Comparison of ENCODE assay signal across 12 cellular contexts in the genomic region with DNA sequence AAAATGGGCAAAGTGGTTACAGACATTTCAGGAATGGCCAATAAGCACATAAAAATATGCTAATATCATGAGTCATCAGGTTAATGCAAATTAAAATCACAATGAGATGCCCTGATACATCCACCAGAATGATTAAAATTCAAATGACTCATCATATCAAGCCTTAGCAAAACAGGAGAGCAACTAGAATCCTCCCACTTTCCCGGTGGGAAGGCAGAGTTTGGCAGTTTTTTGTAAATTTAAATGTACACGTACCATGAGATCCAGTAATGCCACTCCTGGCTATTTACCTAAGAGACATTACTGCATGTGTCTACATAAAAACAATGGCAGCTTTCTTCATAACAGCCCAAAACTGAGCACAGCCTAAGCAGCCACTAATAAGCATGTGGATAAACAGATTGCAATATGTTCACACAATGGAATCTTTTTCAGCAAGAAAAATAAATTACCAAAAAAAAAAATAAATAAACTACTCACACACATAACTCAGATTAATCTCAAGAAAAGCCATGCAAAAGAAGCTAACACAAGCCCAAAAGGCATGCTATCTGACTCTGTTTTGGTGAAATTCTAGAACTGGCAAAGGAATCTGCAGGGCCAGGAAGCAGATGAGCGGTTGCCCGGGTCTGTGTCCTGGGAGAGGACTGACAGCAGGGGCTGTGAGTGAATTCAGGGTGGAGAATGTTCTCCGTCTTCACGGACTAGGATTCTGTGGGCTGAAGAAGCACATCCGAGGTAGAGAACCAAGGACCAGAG.
DNase-seq lines count a peak whose midpoint lies in the region; ATAC-seq, FAIRE-seq and TF ChIP-seq lines count a peak whose summit lies in the region.
"Had no signal": no experiment of that assay in that cellular context is flagged by ENCODE, and none has a peak within 500 bp of the region (broad histone marks: within the 10 kb centered on the region; RNA-seq: fewer than 3 reads in every experiment).

No MANE protein-coding gene starts in this region.

- H3K4me3 ChIP-seq in skeletal muscle cell (ENCODE audit: low read depth, low read length), result no peak overlapping the region

- peak; percentile 23 for FAIRE-seq in H54 (lab: Jason Lieb, UNC)

- TF ChIP-seq CTCF in GM20000 (IDR thresholded peaks at IDR 0.05; ENCODE audit: extremely low read depth, missing control alignments), result no peak

- DNase-seq in H54 (ENCODE audit: insufficient read length, low spot score), result no peak
- DNase-seq in RKO (ENCODE audit: low spot score), result peak; percentile 18
- peak; percentile 83 for DNase-seq in fibroblast of gingiva (ENCODE audit: low read depth)
- peak; percentile 52 for DNase-seq in skeletal muscle cell (ENCODE audit: low read depth)
- DNase-seq in KG1 (lab: John Stamatoyannopoulos, UW), result no peak
- DNase-seq in GM20000 (ENCODE audit: low spot score), result no peak
- DNase-seq in cerebellar nuclear complex (lab: John Stamatoyannopoulos, UW), result no peak
- DNase-seq: activated CD4-positive, alpha-beta T cell treated with anti-CD3 and anti-CD28 coated beads for 1 hour; effector CD8-positive, alpha-beta T cell; NCI-H2081 treated with DMSO at 0.1 percent for 48 hours; right cardiac atrium had no signal

- ATAC-seq in HG03442 (IDR thresholded peaks at IDR 0.05; ENCODE audit: unreplicated experiment), result no peak
- ATAC-seq: right cardiac atrium had no signal

- no peak for TF ChIP-seq POLR2A in H54 (IDR thresholded peaks at IDR 0.05; ENCODE audit: low read depth, low read length)

Comparison
In these comparisons a context has a peak if more than half of its experiments do, and no peak if none do; other contexts are left out.
1. DNase-seq: peak in RKO (single experiment), fibroblast of gingiva (single experiment) and skeletal muscle cell (single experiment); none in H54 (single experiment), KG1 (single experiment), GM20000 (single experiment) and cerebellar nuclear complex (0 of 2).